In the genomic region with DNA sequence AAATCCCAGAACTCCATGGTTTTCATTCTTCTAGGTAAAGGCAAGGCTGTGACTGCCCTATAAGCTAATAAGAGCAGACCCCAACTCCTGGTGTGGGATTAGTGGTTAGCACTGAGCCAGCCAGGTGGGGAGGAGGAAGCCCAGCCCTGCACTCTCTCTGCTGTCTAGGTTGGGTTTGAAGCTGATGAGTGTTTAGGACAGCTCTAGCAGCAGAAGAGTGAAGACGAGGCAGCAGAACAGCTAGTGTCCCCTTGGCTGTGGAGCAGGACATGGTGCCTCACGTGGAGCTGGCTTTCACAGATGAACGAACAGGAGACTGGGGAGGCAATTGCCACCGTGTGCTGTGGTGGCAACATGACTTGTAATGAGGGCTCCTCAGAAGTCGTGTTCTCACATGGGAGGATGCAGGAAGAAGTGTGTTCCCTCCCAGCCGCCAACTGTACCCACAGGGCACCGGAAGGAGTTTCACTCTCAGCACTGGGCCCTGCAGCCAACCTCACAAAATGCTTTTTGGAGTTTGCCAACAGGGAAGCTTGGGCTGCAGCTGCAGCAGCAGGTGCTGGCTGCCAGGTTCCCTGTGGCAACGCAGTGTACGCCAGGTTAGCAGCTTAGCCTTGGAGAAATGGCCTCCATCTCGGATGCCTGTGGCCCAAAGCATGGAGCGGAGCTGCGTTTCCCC, we compare ENCODE assay signal across 1 cellular context.
TF ChIP-seq lines count a peak whose summit lies in the region.

No MANE protein-coding gene starts in this region.

TF ChIP-seq in GM12878, 131 proteins besides CTCF, POLR2A, EP300 and RAD21:
- TF ChIP-seq, protein P1, sequence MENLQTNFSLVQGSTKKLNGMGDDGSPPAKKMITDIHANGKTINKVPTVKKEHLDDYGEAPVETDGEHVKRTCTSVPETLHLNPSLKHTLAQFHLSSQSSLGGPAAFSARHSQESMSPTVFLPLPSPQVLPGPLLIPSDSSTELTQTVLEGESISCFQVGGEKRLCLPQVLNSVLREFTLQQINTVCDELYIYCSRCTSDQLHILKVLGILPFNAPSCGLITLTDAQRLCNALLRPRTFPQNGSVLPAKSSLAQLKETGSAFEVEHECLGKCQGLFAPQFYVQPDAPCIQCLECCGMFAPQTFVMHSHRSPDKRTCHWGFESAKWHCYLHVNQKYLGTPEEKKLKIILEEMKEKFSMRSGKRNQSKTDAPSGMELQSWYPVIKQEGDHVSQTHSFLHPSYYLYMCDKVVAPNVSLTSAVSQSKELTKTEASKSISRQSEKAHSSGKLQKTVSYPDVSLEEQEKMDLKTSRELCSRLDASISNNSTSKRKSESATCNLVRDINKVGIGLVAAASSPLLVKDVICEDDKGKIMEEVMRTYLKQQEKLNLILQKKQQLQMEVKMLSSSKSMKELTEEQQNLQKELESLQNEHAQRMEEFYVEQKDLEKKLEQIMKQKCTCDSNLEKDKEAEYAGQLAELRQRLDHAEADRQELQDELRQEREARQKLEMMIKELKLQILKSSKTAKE (IDR thresholded peaks at IDR 0.05; ENCODE audit: low read depth, poor library complexity, severe bottlenecking): no peak
- no peak for TF ChIP-seq BACH1 (IDR thresholded peaks at IDR 0.05; ENCODE audit: borderline replicate concordance)
- no peak for TF ChIP-seq PAX5 (IDR thresholded peaks at IDR 0.05; ENCODE audit: borderline replicate concordance, low read depth, low read length)
- TF ChIP-seq, protein P2, sequence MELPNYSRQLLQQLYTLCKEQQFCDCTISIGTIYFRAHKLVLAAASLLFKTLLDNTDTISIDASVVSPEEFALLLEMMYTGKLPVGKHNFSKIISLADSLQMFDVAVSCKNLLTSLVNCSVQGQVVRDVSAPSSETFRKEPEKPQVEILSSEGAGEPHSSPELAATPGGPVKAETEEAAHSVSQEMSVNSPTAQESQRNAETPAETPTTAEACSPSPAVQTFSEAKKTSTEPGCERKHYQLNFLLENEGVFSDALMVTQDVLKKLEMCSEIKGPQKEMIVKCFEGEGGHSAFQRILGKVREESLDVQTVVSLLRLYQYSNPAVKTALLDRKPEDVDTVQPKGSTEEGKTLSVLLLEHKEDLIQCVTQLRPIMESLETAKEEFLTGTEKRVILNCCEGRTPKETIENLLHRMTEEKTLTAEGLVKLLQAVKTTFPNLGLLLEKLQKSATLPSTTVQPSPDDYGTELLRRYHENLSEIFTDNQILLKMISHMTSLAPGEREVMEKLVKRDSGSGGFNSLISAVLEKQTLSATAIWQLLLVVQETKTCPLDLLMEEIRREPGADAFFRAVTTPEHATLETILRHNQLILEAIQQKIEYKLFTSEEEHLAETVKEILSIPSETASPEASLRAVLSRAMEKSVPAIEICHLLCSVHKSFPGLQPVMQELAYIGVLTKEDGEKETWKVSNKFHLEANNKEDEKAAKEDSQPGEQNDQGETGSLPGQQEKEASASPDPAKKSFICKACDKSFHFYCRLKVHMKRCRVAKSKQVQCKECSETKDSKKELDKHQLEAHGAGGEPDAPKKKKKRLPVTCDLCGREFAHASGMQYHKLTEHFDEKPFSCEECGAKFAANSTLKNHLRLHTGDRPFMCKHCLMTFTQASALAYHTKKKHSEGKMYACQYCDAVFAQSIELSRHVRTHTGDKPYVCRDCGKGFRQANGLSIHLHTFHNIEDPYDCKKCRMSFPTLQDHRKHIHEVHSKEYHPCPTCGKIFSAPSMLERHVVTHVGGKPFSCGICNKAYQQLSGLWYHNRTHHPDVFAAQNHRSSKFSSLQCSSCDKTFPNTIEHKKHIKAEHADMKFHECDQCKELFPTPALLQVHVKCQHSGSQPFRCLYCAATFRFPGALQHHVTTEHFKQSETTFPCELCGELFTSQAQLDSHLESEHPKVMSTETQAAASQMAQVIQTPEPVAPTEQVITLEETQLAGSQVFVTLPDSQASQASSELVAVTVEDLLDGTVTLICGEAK (IDR thresholded peaks at IDR 0.05; ENCODE audit: borderline replicate concordance): no peak
- no peak for TF ChIP-seq ZNF217 (IDR thresholded peaks at IDR 0.05)
- TF ChIP-seq ESRRA (IDR thresholded peaks at IDR 0.05; ENCODE audit: low read length): no peak
- no peak for TF ChIP-seq YBX1 (IDR thresholded peaks at IDR 0.05)
- TF ChIP-seq HCFC1 (IDR thresholded peaks at IDR 0.05; ENCODE audit: low read length): no peak
- no peak for TF ChIP-seq RCOR1 (conservative IDR thresholded peaks at IDR 0.05; ENCODE audit: low read depth, low read length)
- TF ChIP-seq, protein P3, sequence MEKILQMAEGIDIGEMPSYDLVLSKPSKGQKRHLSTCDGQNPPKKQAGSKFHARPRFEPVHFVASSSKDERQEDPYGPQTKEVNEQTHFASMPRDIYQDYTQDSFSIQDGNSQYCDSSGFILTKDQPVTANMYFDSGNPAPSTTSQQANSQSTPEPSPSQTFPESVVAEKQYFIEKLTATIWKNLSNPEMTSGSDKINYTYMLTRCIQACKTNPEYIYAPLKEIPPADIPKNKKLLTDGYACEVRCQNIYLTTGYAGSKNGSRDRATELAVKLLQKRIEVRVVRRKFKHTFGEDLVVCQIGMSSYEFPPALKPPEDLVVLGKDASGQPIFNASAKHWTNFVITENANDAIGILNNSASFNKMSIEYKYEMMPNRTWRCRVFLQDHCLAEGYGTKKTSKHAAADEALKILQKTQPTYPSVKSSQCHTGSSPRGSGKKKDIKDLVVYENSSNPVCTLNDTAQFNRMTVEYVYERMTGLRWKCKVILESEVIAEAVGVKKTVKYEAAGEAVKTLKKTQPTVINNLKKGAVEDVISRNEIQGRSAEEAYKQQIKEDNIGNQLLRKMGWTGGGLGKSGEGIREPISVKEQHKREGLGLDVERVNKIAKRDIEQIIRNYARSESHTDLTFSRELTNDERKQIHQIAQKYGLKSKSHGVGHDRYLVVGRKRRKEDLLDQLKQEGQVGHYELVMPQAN (conservative IDR thresholded peaks at IDR 0.05): no peak
- no peak for TF ChIP-seq STAT1 (conservative IDR thresholded peaks at IDR 0.05)
- no peak for TF ChIP-seq NFIC (IDR thresholded peaks at IDR 0.05; ENCODE audit: low read depth, low read length)
- TF ChIP-seq RUNX3 (IDR thresholded peaks at IDR 0.05; ENCODE audit: low read length): no peak
- TF ChIP-seq TARDBP (IDR thresholded peaks at IDR 0.05; ENCODE audit: borderline replicate concordance): no peak
- no peak for TF ChIP-seq RAD51 (IDR thresholded peaks at IDR 0.05)
- TF ChIP-seq RFX5 (IDR thresholded peaks at IDR 0.05; ENCODE audit: low read depth, low read length): no peak
- TF ChIP-seq ASH2L (IDR thresholded peaks at IDR 0.05; ENCODE audit: borderline replicate concordance, low read depth): no peak
- TF ChIP-seq POU2F2 (IDR thresholded peaks at IDR 0.05; ENCODE audit: borderline replicate concordance, low read depth, low read length): no peak
